ENCODE assay signal across 10 cellular contexts in genomic region chr7:76996932-76997331, GRCh38. TPM values are rescaled to one million over a fixed set of nuclear protein-coding genes. Genes with fewer than 3 reads are reported as not detected.
A peak's percentile ranks its signal among the peaks of the same experiment; 100 is the strongest.
DNase-seq lines count a peak whose midpoint lies in the region; ATAC-seq and TF ChIP-seq lines count a peak whose summit lies in the region.
"Not testable (repeated sequence)": the region's sequence is repeated elsewhere in the genome, so short reads cannot be mapped to it uniquely, and the experiment has no call there.
"Had no signal": no experiment of that assay in that cellular context is flagged by ENCODE, and none has a peak within 500 bp of the region (broad histone marks: within the 10 kb centered on the region; RNA-seq: fewer than 3 reads in every experiment).

No MANE protein-coding gene starts in this region.

- not testable (repeated sequence) for H3K56ac ChIP-seq in H9 (ENCODE audit: insufficient read length, low read depth, low read length)

- ATAC-seq in body of pancreas (peak; percentile 15), heart right ventricle (peak in 5 of 8 donors; percentile 6 to 29 (median 7)), upper lobe of left lung (ENCODE audit: low FRiP score in 2 of 2) (peak; percentile 3 to 67)

- TF ChIP-seq EP300 in upper lobe of left lung (IDR thresholded peaks at IDR 0.05): not testable (repeated sequence)

- DNase-seq in H9, body of pancreas, heart right ventricle, upper lobe of left lung: not testable (repeated sequence)
- DNase-seq in activated CD8-positive, alpha-beta memory T cell treated with anti-CD3 and anti-CD28 coated beads for 24 hours: peak; percentile 45
- DNase-seq in mesenteric fat pad (ENCODE audit: low spot score) (peak; percentile 39), posterior vena cava (ENCODE audit: low spot score) (peak; percentile 18)

- H3K36me3 Mint-ChIP-seq in H9 (ENCODE audit: insufficient read depth in 1 of 3, low read depth in 3 of 3): not testable (repeated sequence)

- H3K14ac ChIP-seq in H9 (ENCODE audit: insufficient read depth, low read length): not testable (repeated sequence)

- peak overlapping the region; percentile 18; the same call in 1 of the 2 replicates for H3K4ac ChIP-seq in H9 (ENCODE audit: low read depth, low read length)

- H3T11ph ChIP-seq in H9 (ENCODE audit: low read length): not testable (repeated sequence)

- H3K4me1 ChIP-seq in H9 (ENCODE audit: insufficient read depth, low read length); body of pancreas; heart right ventricle; upper lobe of left lung: not testable (repeated sequence)

- not testable (repeated sequence) for H3K9me3 Mint-ChIP-seq in H9

- not testable (repeated sequence) for H3K27me3 Mint-ChIP-seq in H9 (ENCODE audit: low read depth)

- H4K20me1 ChIP-seq in H9 (ENCODE audit: control insufficient read depth, insufficient read depth, insufficient read length): not testable (repeated sequence)

- H2BK5ac ChIP-seq in H9 (ENCODE audit: insufficient read length, low read length): not testable (repeated sequence)

- not testable (repeated sequence) for H3K36me3 ChIP-seq in body of pancreas (replicated peaks in 1 of 2; ENCODE audit: insufficient read depth in 1 of 2, low read depth in 2 of 2)
- H3K36me3 ChIP-seq in heart right ventricle (peaks cover 0 to 10% (median 0%) of the 10 kb centered on the region in 9 donors), upper lobe of left lung (peaks cover 0 to 12% (median 0%) of the 10 kb centered on the region in 4 donors)

- peak overlapping the region; percentile 29 for H4K8ac ChIP-seq in H9 (replicated peaks; ENCODE audit: insufficient read length, low read depth, low read length)

- not testable (repeated sequence) for H3K9ac ChIP-seq in H9 (ENCODE audit: extremely low read depth, insufficient read length, low read length)

- not testable (repeated sequence) for H2BK120ac ChIP-seq in H9 (ENCODE audit: low read depth, low read length, poor library complexity, severe bottlenecking)

- intact Hi-C loops in body of pancreas (cut with DNase I): loop anchor here (10.0 kb wide), 1 partner anchor 492 kb away; no protein-coding TSS in a partner anchor
- intact Hi-C loops in heart right ventricle (cut with DNase I): loop anchor here in 1 of 10 donors (10.0 kb wide), 1 partner anchor 492 kb away; no protein-coding TSS in a partner anchor
- intact Hi-C loops in posterior vena cava (cut with DNase I): loop anchor here in 1 of 2 donors (5.0 kb wide), 1 partner anchor 495 kb away; no protein-coding TSS in a partner anchor

- not testable (repeated sequence) for H3K4me2 ChIP-seq in H9 (ENCODE audit: insufficient read depth, insufficient read length, low read length)

- TF ChIP-seq POLR2A in body of pancreas (IDR thresholded peaks at IDR 0.05); upper lobe of left lung (IDR thresholded peaks at IDR 0.05): not testable (repeated sequence)

- H2AK5ac ChIP-seq in H9 (ENCODE audit: insufficient read length, low read length): not testable (repeated sequence)

- H3K27ac Mint-ChIP-seq in H9: not testable (repeated sequence)

- not testable (repeated sequence) for H4K91ac ChIP-seq in H9 (ENCODE audit: insufficient read length, low read depth, low read length)

- not testable (repeated sequence) for H3K23ac ChIP-seq in H9 (ENCODE audit: insufficient read length, low read depth, low read length)

- not testable (repeated sequence) for H3K9me3 ChIP-seq in H9 (ENCODE audit: control insufficient read depth, low read depth, low read length); body of pancreas; heart right ventricle; upper lobe of left lung

- H3K4me3 Mint-ChIP-seq in H9: not testable (repeated sequence)

- not testable (repeated sequence) for H3K4me3 ChIP-seq in body of pancreas, heart right ventricle, upper lobe of left lung

- not testable (repeated sequence) for TF ChIP-seq CTCF in H9 (conservative IDR thresholded peaks at IDR 0.05); body of pancreas (IDR thresholded peaks at IDR 0.05); heart right ventricle (IDR thresholded peaks at IDR 0.05); upper lobe of left lung (IDR thresholded peaks at IDR 0.05)

- H3K18ac ChIP-seq in H9 (ENCODE audit: insufficient read length, low read depth, low read length): not testable (repeated sequence)

- not testable (repeated sequence) for H2BK20ac ChIP-seq in H9 (ENCODE audit: low read depth, low read length, poor library complexity, severe bottlenecking)

- not testable (repeated sequence) for H3K23me2 ChIP-seq in H9 (ENCODE audit: insufficient read length, low read depth, low read length, poor library complexity, severe bottlenecking)

- H2BK12ac ChIP-seq in H9 (ENCODE audit: insufficient read length, low read depth, low read length): not testable (repeated sequence)

- H3K4me1 Mint-ChIP-seq in H9: not testable (repeated sequence)

- not testable (repeated sequence) for H3K27me3 ChIP-seq in H9 (ENCODE audit: insufficient read depth, low read length); body of pancreas; heart right ventricle; upper lobe of left lung

- not testable (repeated sequence) for H2AFZ ChIP-seq in H9 (ENCODE audit: low read length)

- not testable (repeated sequence) for H2BK15ac ChIP-seq in H9 (ENCODE audit: low read depth, low read length)

- H3K27ac ChIP-seq in H9 (ENCODE audit: insufficient read length, low read depth, low read length); body of pancreas; heart right ventricle; upper lobe of left lung: not testable (repeated sequence)

- not testable (repeated sequence) for H3K79me2 ChIP-seq in H9 (ENCODE audit: insufficient read depth, low read length)

- H4K5ac ChIP-seq in H9 (ENCODE audit: insufficient read length, low read depth, low read length): peak overlapping the region; percentile 15

- H3K79me1 ChIP-seq in H9 (ENCODE audit: insufficient read depth, low read depth, low read length, poor library complexity, severe bottlenecking): not testable (repeated sequence)

RNA-seq across cellular contexts. Expression of gene SPDYE17, which starts 35.2 kb away (rescaled TPM):
- not detected in 2 replicates for total RNA-seq in H9 (2021)
- total RNA-seq in body of pancreas: not detected
- total RNA-seq in heart right ventricle: not detected
- not detected for polyA plus RNA-seq in heart right ventricle
- not detected for total RNA-seq in mesenteric fat pad
- total RNA-seq in posterior vena cava: not detected
- not detected for total RNA-seq in upper lobe of left lung
- total RNA-seq: H4, MCF 10A had no signal
- polyA plus RNA-seq: A549 had no signal
